In genomic region chr19:53907193-53907581, GRCh38 we compare ENCODE assay signal across 16 cellular contexts. TPM values are rescaled to one million over a fixed set of nuclear protein-coding genes. Genes with fewer than 3 reads are reported as not detected.
DNase-seq lines count a peak whose midpoint lies in the region; ATAC-seq, FAIRE-seq and TF ChIP-seq lines count a peak whose summit lies in the region.
"Had no signal": no experiment of that assay in that cellular context is flagged by ENCODE, and none has a peak within 500 bp of the region (broad histone marks: within the 10 kb centered on the region; RNA-seq: fewer than 3 reads in every experiment).

No MANE protein-coding gene starts in this region.

- dilution Hi-C loops in IMR-90 (cut with HindIII; ENCODE audit: low sequenced_read_pairs, unreplicated experiment) (no loop called here), endothelial cell of umbilical vein (cut with MboI; ENCODE audit: extremely low pct_ligation_motif_present, low sequenced_read_pairs) (no loop called here)

- H3K4me1 ChIP-seq in IMR-90 (ENCODE audit: control insufficient read depth, insufficient read depth, low read length) (peaks cover 5% of the 10 kb centered on the region; the same call in 1 of the 2 replicates), endothelial cell of umbilical vein (ENCODE audit: control insufficient read depth, extremely low read depth, insufficient read depth, low read length) (peaks cover 6% of the 10 kb centered on the region), osteoblast (ENCODE audit: insufficient read depth, low read length) (no peaks in the 10 kb centered on the region)

- peaks cover 51% of the 10 kb centered on the region for H3K27me3 Mint-ChIP-seq in Calu3 (ENCODE audit: unreplicated experiment)
- H3K27me3 Mint-ChIP-seq in activated CD8-positive, alpha-beta T cell treated with anti-CD3 and anti-CD28 coated beads, Interleukin-2, amount 10 ng/mL, durations not matched to agents 7 days and 5 days (ENCODE audit: low read depth), result peaks cover 56% of the 10 kb centered on the region

- no peak overlapping the region for H3K23ac ChIP-seq in IMR-90 (ENCODE audit: low read depth, low read length)

- no peak overlapping the region for H2BK20ac ChIP-seq in IMR-90 (ENCODE audit: low read depth, low read length)

- H3K27me3 ChIP-seq in IMR-90 (ENCODE audit: control insufficient read depth, insufficient read depth, low read length) (peaks cover 31% of the 10 kb centered on the region), endothelial cell of umbilical vein (ENCODE audit: control insufficient read depth in 2 of 2, insufficient read depth in 2 of 2, low read length in 2 of 2) (peaks cover 31 to 35% of the 10 kb centered on the region in 2 experiments), osteoblast (ENCODE audit: insufficient read depth, low read length) (peaks cover 55% of the 10 kb centered on the region)

- H4K20me1 ChIP-seq in IMR-90 (ENCODE audit: insufficient read depth, low read length) (no peaks in the 10 kb centered on the region), endothelial cell of umbilical vein (replicated peaks; ENCODE audit: control insufficient read depth, extremely low read depth, insufficient read depth, low read length) (no peaks in the 10 kb centered on the region), osteoblast (ENCODE audit: insufficient read depth, low read length) (no peaks in the 10 kb centered on the region)

- BruUV-seq in Calu3 (replicated peaks; lab: Mats Ljungman, UMichigan), result no TSS peak
- no TSS peak for BruUV-seq in IMR-90 (replicated peaks; lab: Mats Ljungman, UMichigan)
- BruUV-seq in endothelial cell of umbilical vein (replicated peaks; lab: Mats Ljungman, UMichigan), result no TSS peak

- no peak for TF ChIP-seq RAD21 in IMR-90 (IDR thresholded peaks at IDR 0.05; ENCODE audit: low read length)

- H3K9me3 Mint-ChIP-seq in Calu3 (ENCODE audit: low read depth, unreplicated experiment), result no peaks in the 10 kb centered on the region
- no peaks in the 10 kb centered on the region for H3K9me3 Mint-ChIP-seq in activated CD8-positive, alpha-beta T cell treated with anti-CD3 and anti-CD28 coated beads, Interleukin-2, amount 10 ng/mL, durations not matched to agents 7 days and 5 days (ENCODE audit: insufficient read depth)
- H3K9me3 Mint-ChIP-seq: T-helper 1 cell treated with Interleukin-12 subunit alpha and Interleukin-12 subunit beta and Interleukin-4 antibody, amounts not matched to agents 30 μg/mL and 1 μg/mL, for 36 hours had no signal

- WGBS in IMR-90 (ENCODE audit: extremely low coverage in 2 of 2, insufficient read length in 1 of 2), 2 experiments, result no CpG with 5 or more reads among the region's 14 CpGs

- H3K4me3 ChIP-seq in IMR-90 (ENCODE audit: insufficient read depth, low read depth, low read length) (no peak overlapping the region), endothelial cell of umbilical vein (replicated peaks in 1 of 3; ENCODE audit: insufficient read depth in 1 of 3, low read depth in 1 of 3, low read length in 3 of 3) (no peak overlapping the region), osteoblast (ENCODE audit: insufficient read depth, low read length) (no peak overlapping the region)

- TF ChIP-seq CTCF in Calu3 (IDR thresholded peaks at IDR 0.05; ENCODE audit: unreplicated experiment) (no peak), IMR-90 (conservative IDR thresholded peaks at IDR 0.05; ENCODE audit: low read depth, low read length) (no peak), endothelial cell of umbilical vein (IDR thresholded peaks at IDR 0.05; ENCODE audit: extremely low read depth in 1 of 2, insufficient read depth in 1 of 2, low read depth in 1 of 2, low read length in 2 of 2) (no peak), osteoblast (IDR thresholded peaks at IDR 0.05; ENCODE audit: extremely low read depth, low read depth, low read length) (no peak)

- no peak for FAIRE-seq in endothelial cell of umbilical vein (lab: Jason Lieb, UNC)

- no peaks in the 10 kb centered on the region for H3K9me1 ChIP-seq in IMR-90 (ENCODE audit: insufficient read depth, low read length)
- no peaks in the 10 kb centered on the region for H3K9me1 ChIP-seq in endothelial cell of umbilical vein (replicated peaks; ENCODE audit: control insufficient read depth, extremely low read depth, insufficient read depth, low read length)

- H4K8ac ChIP-seq in IMR-90 (ENCODE audit: low read depth in 2 of 2, low read length in 2 of 2), result no peak overlapping the region

- no peak overlapping the region for H4K5ac ChIP-seq in IMR-90 (ENCODE audit: low read depth, low read length)

- no peaks in the 10 kb centered on the region for H3K79me1 ChIP-seq in IMR-90 (ENCODE audit: low read depth in 1 of 2, low read length in 2 of 2)

- DNase-seq in Calu3 (no peak), IMR-90 (no peak), endothelial cell of umbilical vein (ENCODE audit: low read depth, low spot score) (no peak), osteoblast (ENCODE audit: insufficient read length, low spot score, missing footprints) (peak; percentile 90), DMS79 treated with DMSO at 0.1 percent for 48 hours (lab: John Stamatoyannopoulos, UW) (no peak), NCI-H1105 treated with DMSO at 0.1 percent for 48 hours (lab: John Stamatoyannopoulos, UW) (no peak)
- DNase-seq in activated CD8-positive, alpha-beta T cell treated with anti-CD3 and anti-CD28 coated beads, Interleukin-2, amount 10 ng/mL, durations not matched to agents 7 days and 5 days, result no peak
- DNase-seq: islet precursor cell, NCI-H1105, NCI-H345 had no signal

- POLR2A ChIA-PET in IMR-90 (lab: Charles Lee; ENCODE audit: unreplicated experiment) (no interaction called here), endothelial cell of umbilical vein (lab: Charles Lee) (no interaction called here)
- POLR2A ChIA-PET in activated CD8-positive, alpha-beta T cell treated with anti-CD3 and anti-CD28 coated beads, Interleukin-2, amount 10 ng/mL, durations not matched to agents 7 days and 5 days (lab: Charles Lee), result no interaction called here

- H2AFZ ChIP-seq in IMR-90 (replicated peaks; ENCODE audit: low read length, poor library complexity) (peak overlapping the region; percentile 79), endothelial cell of umbilical vein (ENCODE audit: low read depth, low read length) (peak overlapping the region; percentile 16), osteoblast (ENCODE audit: low read length) (no peak overlapping the region)

- H3K4me2 ChIP-seq in IMR-90 (ENCODE audit: low read depth, low read length) (no peak overlapping the region), endothelial cell of umbilical vein (ENCODE audit: insufficient read depth, low read length) (no peak overlapping the region), osteoblast (ENCODE audit: insufficient read depth, low read length) (no peak overlapping the region)
- H3K4me2 ChIP-seq: KMS-11 had no signal

- no peak for ATAC-seq in IMR-90 (ENCODE audit: low read depth)
- ATAC-seq in activated CD8-positive, alpha-beta T cell treated with anti-CD3 and anti-CD28 coated beads, Interleukin-2, amount 10 ng/mL, durations not matched to agents 7 days and 5 days, result no peak
- no peak for ATAC-seq in GM18909 (IDR thresholded peaks at IDR 0.05; ENCODE audit: poor library complexity, unreplicated experiment)

- H4K91ac ChIP-seq in IMR-90 (ENCODE audit: insufficient read depth, low read depth, low read length), result no peak overlapping the region

- H3K79me2 ChIP-seq in endothelial cell of umbilical vein (ENCODE audit: control insufficient read depth, insufficient read depth, low read length) (no peaks in the 10 kb centered on the region), osteoblast (ENCODE audit: insufficient read depth, low read length) (no peaks in the 10 kb centered on the region)

- H3K14ac ChIP-seq in IMR-90 (replicated peaks; ENCODE audit: low read depth, low read length), result no peak overlapping the region

- no peak overlapping the region for H3K18ac ChIP-seq in IMR-90 (ENCODE audit: low read depth, low read length)

- intact Hi-C loops in Calu3 (cut with micrococcal nuclease; ENCODE audit: unreplicated experiment), result loop anchor here (5.0 kb wide), 2 partner anchors 75 to 115 kb away; no protein-coding TSS in a partner anchor
- intact Hi-C loops in IMR-90 (cut with micrococcal nuclease), result no loop called here
- intact Hi-C loops in endothelial cell of umbilical vein (cut with micrococcal nuclease), result loop anchor here (5.0 kb wide), 1 partner anchor 190 kb away; no protein-coding TSS in a partner anchor

- H2AK5ac ChIP-seq in IMR-90 (ENCODE audit: low read depth, low read length), result no peak overlapping the region

- H2BK15ac ChIP-seq in IMR-90 (ENCODE audit: low read depth, low read length), result no peak overlapping the region

- TF ChIP-seq POLR2A in IMR-90 (IDR thresholded peaks at IDR 0.05; ENCODE audit: low read depth, low read length) (no peak), endothelial cell of umbilical vein (IDR thresholded peaks at IDR 0.05; ENCODE audit: low read depth, low read length) (no peak)

- H3K27ac ChIP-seq in IMR-90 (ENCODE audit: insufficient read depth, low read length), result no peak overlapping the region
- no peak overlapping the region for H3K27ac ChIP-seq in endothelial cell of umbilical vein (ENCODE audit: insufficient read depth, low read depth, low read length)
- H3K27ac ChIP-seq in osteoblast (ENCODE audit: low read depth, low read length), result no peak overlapping the region
- H3K27ac ChIP-seq: coronary artery, KMS-11, neutrophil had no signal

- peak overlapping the region; percentile 14 for H3K4me3 Mint-ChIP-seq in Calu3 (ENCODE audit: low read depth, unreplicated experiment)
- H3K4me3 Mint-ChIP-seq in activated CD8-positive, alpha-beta T cell treated with anti-CD3 and anti-CD28 coated beads, Interleukin-2, amount 10 ng/mL, durations not matched to agents 7 days and 5 days, result no peak overlapping the region
- H3K4me3 Mint-ChIP-seq: T-helper 1 cell treated with Interleukin-12 subunit alpha and Interleukin-12 subunit beta and Interleukin-4 antibody, amounts not matched to agents 30 μg/mL and 1 μg/mL, for 36 hours had no signal

- CTCF ChIA-PET in Calu3 (lab: Charles Lee), result interaction anchor here (0.6 to 1.5 kb wide), 2 partner anchors 122 to 123 kb away, joined by 5 to 8 read pairs; no protein-coding TSS in a partner anchor
- CTCF ChIA-PET in IMR-90 (lab: Yijun Ruan, JAX), result interaction anchor here (0.5 to 1.8 kb wide), 2 partner anchors 111 to 116 kb away, joined by 3 to 9 read pairs; no protein-coding TSS in a partner anchor
- CTCF ChIA-PET in endothelial cell of umbilical vein (lab: Charles Lee), result interaction anchor here (0.6 to 2.8 kb wide), 9 partner anchors 11 to 124 kb away, joined by 3 to 31 read pairs (median 4); partner anchors contain the start of gene PRKCG
- CTCF ChIA-PET in activated CD8-positive, alpha-beta T cell treated with anti-CD3 and anti-CD28 coated beads, Interleukin-2, amount 10 ng/mL, durations not matched to agents 7 days and 5 days (lab: Charles Lee), result no interaction called here

- H3K9me3 ChIP-seq in IMR-90 (ENCODE audit: control insufficient read depth, insufficient read depth, low read length) (no peaks in the 10 kb centered on the region), endothelial cell of umbilical vein (replicated peaks; ENCODE audit: control insufficient read depth, insufficient read depth, low read length) (no peaks in the 10 kb centered on the region), osteoblast (ENCODE audit: low read depth, low read length) (no peaks in the 10 kb centered on the region)
- H3K9me3 ChIP-seq: neutrophil had no signal

- H3K36me3 Mint-ChIP-seq in Calu3 (ENCODE audit: insufficient read depth, unreplicated experiment), result peaks cover 26% of the 10 kb centered on the region
- no peaks in the 10 kb centered on the region for H3K36me3 Mint-ChIP-seq in activated CD8-positive, alpha-beta T cell treated with anti-CD3 and anti-CD28 coated beads, Interleukin-2, amount 10 ng/mL, durations not matched to agents 7 days and 5 days (ENCODE audit: low read depth)

- H3K27ac Mint-ChIP-seq in Calu3 (ENCODE audit: unreplicated experiment), result peak overlapping the region; percentile 29
- H3K27ac Mint-ChIP-seq in activated CD8-positive, alpha-beta T cell treated with anti-CD3 and anti-CD28 coated beads, Interleukin-2, amount 10 ng/mL, durations not matched to agents 7 days and 5 days, result no peak overlapping the region
- H3K27ac Mint-ChIP-seq: T-helper 1 cell treated with Interleukin-12 subunit alpha and Interleukin-12 subunit beta and Interleukin-4 antibody, amounts not matched to agents 30 μg/mL and 1 μg/mL, for 36 hours had no signal

- no peak overlapping the region for H3K9ac ChIP-seq in IMR-90 (ENCODE audit: low read depth, low read length)
- no peak overlapping the region for H3K9ac ChIP-seq in endothelial cell of umbilical vein (replicated peaks; ENCODE audit: extremely low read depth, insufficient read depth, low read length)
- H3K9ac ChIP-seq: KMS-11 had no signal

- H2BK120ac ChIP-seq in IMR-90 (ENCODE audit: low read depth, low read length), result no peak overlapping the region

- peaks cover 57% of the 10 kb centered on the region for H3K4me1 Mint-ChIP-seq in Calu3 (ENCODE audit: low read depth, unreplicated experiment)
- peaks cover 13% of the 10 kb centered on the region for H3K4me1 Mint-ChIP-seq in activated CD8-positive, alpha-beta T cell treated with anti-CD3 and anti-CD28 coated beads, Interleukin-2, amount 10 ng/mL, durations not matched to agents 7 days and 5 days (ENCODE audit: low read depth)

- H3K36me3 ChIP-seq in IMR-90 (ENCODE audit: control insufficient read depth, insufficient read depth, low read length) (no peaks in the 10 kb centered on the region), endothelial cell of umbilical vein (ENCODE audit: control insufficient read depth in 2 of 2, extremely low read depth in 1 of 2, insufficient read depth in 2 of 2, low read length in 2 of 2) (no peaks in the 10 kb centered on the region), osteoblast (ENCODE audit: insufficient read depth, low read length) (no peaks in the 10 kb centered on the region)
- H3K36me3 ChIP-seq: neutrophil had no signal

- no peak overlapping the region for H3K4ac ChIP-seq in IMR-90 (ENCODE audit: low read depth, low read length)

- H3K56ac ChIP-seq in IMR-90 (ENCODE audit: extremely low read depth, insufficient read depth, low read length), result no peak overlapping the region

- no peak overlapping the region for H2AK9ac ChIP-seq in IMR-90 (replicated peaks; ENCODE audit: low read depth, low read length, poor library complexity)

- H2BK5ac ChIP-seq in IMR-90 (ENCODE audit: low read depth, low read length, poor library complexity, severe bottlenecking), result no peak overlapping the region

- in situ Hi-C loops in IMR-90 (cut with MboI; ENCODE audit: low sequenced_read_pairs), result no loop called here

RNA-seq across cellular contexts. Expression of gene CACNG7, which starts 1.9 kb away (rescaled TPM):
- total RNA-seq in Calu3 (2022) (not detected in 2 replicates), IMR-90 (2012; rRNA removed) (under 0.01 and 0.36 TPM in 2 replicates), endothelial cell of umbilical vein (0.78 and 1.3 TPM in 2 replicates), osteoblast (not detected in 2 replicates)
- polyA plus RNA-seq in IMR-90 (2012; rRNA removed) (6.7 and 7.7 TPM in 2 replicates), endothelial cell of umbilical vein (0.92 and 1.1 TPM in 2 replicates)
- 3.6 and 10.9 TPM in 2 replicates for polyA plus RNA-seq in IMR-90 (2012; cell fraction: cytosol; rRNA removed)
- polyA plus RNA-seq in IMR-90 (2012; cell fraction: nucleus; rRNA removed; ENCODE audit: low replicate concordance), result 9.8 and 16.2 TPM in 2 replicates
- 0.83 and 0.99 TPM in 2 replicates for polyA plus RNA-seq in endothelial cell of umbilical vein (2011; cell fraction: cytosol; rRNA removed)
- 0.68 and 0.74 TPM in 2 replicates for polyA plus RNA-seq in endothelial cell of umbilical vein (2011; cell fraction: nucleus; rRNA removed)
- 0.64 and 1.2 TPM in 2 replicates for polyA plus RNA-seq in endothelial cell of umbilical vein (2012)
- polyA minus RNA-seq in endothelial cell of umbilical vein, result 0.34 TPM in 1 of 2 replicates, not detected in the other
- polyA minus RNA-seq in endothelial cell of umbilical vein (2011; cell fraction: cytosol; rRNA and poly(A)+ RNA removed), result not detected
- 0.34 TPM in 1 of 2 replicates, not detected in the other for polyA minus RNA-seq in endothelial cell of umbilical vein (2011; cell fraction: nucleus; rRNA and poly(A)+ RNA removed)
- not detected for total RNA-seq in activated CD8-positive, alpha-beta T cell treated with anti-CD3 and anti-CD28 coated beads, Interleukin-2, amount 10 ng/mL, durations not matched to agents 7 days and 5 days
- total RNA-seq: aorta had no signal
- polyA plus RNA-seq: aorta had no signal

RNA-seq across cellular contexts. Expression of gene PRKCG, which starts 25.2 kb away (rescaled TPM):
- total RNA-seq in Calu3 (2022) (45.4 and 59.6 TPM in 2 replicates), IMR-90 (2012; rRNA removed) (not detected in 2 replicates), endothelial cell of umbilical vein (not detected in 2 replicates), osteoblast (under 0.01 TPM in 1 of 2 replicates, not detected in the other)
- polyA plus RNA-seq in IMR-90 (2012; rRNA removed) (0.04 TPM in 1 of 2 replicates, not detected in the other), endothelial cell of umbilical vein (0.07 and 0.08 TPM in 2 replicates)
- 0.01 and 0.04 TPM in 2 replicates for polyA plus RNA-seq in IMR-90 (2012; cell fraction: cytosol; rRNA removed)
- 0.28 and 0.65 TPM in 2 replicates for polyA plus RNA-seq in IMR-90 (2012; cell fraction: nucleus; rRNA removed; ENCODE audit: low replicate concordance)
- polyA plus RNA-seq in endothelial cell of umbilical vein (2011; cell fraction: cytosol; rRNA removed), result 0.03 TPM in 1 of 2 replicates, not detected in the other
- polyA plus RNA-seq in endothelial cell of umbilical vein (2011; cell fraction: nucleus; rRNA removed), result 0.08 and 0.17 TPM in 2 replicates
- 0.05 and 0.25 TPM in 2 replicates for polyA plus RNA-seq in endothelial cell of umbilical vein (2012)
- polyA minus RNA-seq in endothelial cell of umbilical vein, result not detected in 2 replicates
- polyA minus RNA-seq in endothelial cell of umbilical vein (2011; cell fraction: cytosol; rRNA and poly(A)+ RNA removed), result not detected
- not detected in 2 replicates for polyA minus RNA-seq in endothelial cell of umbilical vein (2011; cell fraction: nucleus; rRNA and poly(A)+ RNA removed)
- not detected for total RNA-seq in activated CD8-positive, alpha-beta T cell treated with anti-CD3 and anti-CD28 coated beads, Interleukin-2, amount 10 ng/mL, durations not matched to agents 7 days and 5 days
- polyA plus RNA-seq: aorta had no signal

RNA-seq across cellular contexts. Expression of gene MYADM, which starts 39.5 kb away (rescaled TPM):
- total RNA-seq in Calu3 (2022) (366 and 464 TPM in 2 replicates), IMR-90 (2012; rRNA removed) (4.8 and 5.3 TPM in 2 replicates), endothelial cell of umbilical vein (128 and 133 TPM in 2 replicates), osteoblast (16.2 and 17.4 TPM in 2 replicates)
- polyA plus RNA-seq in IMR-90 (2012; rRNA removed) (96.1 and 112 TPM in 2 replicates), endothelial cell of umbilical vein (100 and 122 TPM in 2 replicates)
- polyA plus RNA-seq in IMR-90 (2012; cell fraction: cytosol; rRNA removed), result 53.9 and 155 TPM in 2 replicates
- polyA plus RNA-seq in IMR-90 (2012; cell fraction: nucleus; rRNA removed; ENCODE audit: low replicate concordance), result 67.8 and 150 TPM in 2 replicates
- 35.1 and 49.3 TPM in 2 replicates for polyA plus RNA-seq in endothelial cell of umbilical vein (2011; cell fraction: cytosol; rRNA removed)
- polyA plus RNA-seq in endothelial cell of umbilical vein (2011; cell fraction: nucleus; rRNA removed), result 26.7 and 54.2 TPM in 2 replicates
- 66.5 and 108 TPM in 2 replicates for polyA plus RNA-seq in endothelial cell of umbilical vein (2012)
- polyA minus RNA-seq in endothelial cell of umbilical vein, result 40.0 and 44.3 TPM in 2 replicates
- polyA minus RNA-seq in endothelial cell of umbilical vein (2011; cell fraction: cytosol; rRNA and poly(A)+ RNA removed), result 8.2 TPM
- 22.8 and 50.6 TPM in 2 replicates for polyA minus RNA-seq in endothelial cell of umbilical vein (2011; cell fraction: nucleus; rRNA and poly(A)+ RNA removed)
- 10 to 100 TPM; 92.9 to 98.1 TPM for total RNA-seq in activated CD8-positive, alpha-beta T cell treated with anti-CD3 and anti-CD28 coated beads, Interleukin-2, amount 10 ng/mL, durations not matched to agents 7 days and 5 days

RNA-seq across cellular contexts. Expression of gene CACNG8, which starts 55.5 kb away (rescaled TPM):
- 13.4 and 19.0 TPM in 2 replicates for total RNA-seq in Calu3 (2022)
- total RNA-seq in IMR-90 (2012; rRNA removed), result not detected in 2 replicates
- polyA plus RNA-seq in IMR-90 (2012; rRNA removed), result 0.09 and 0.15 TPM in 2 replicates
- polyA plus RNA-seq in IMR-90 (2012; cell fraction: cytosol; rRNA removed), result 0.04 and 0.08 TPM in 2 replicates
- 0.39 and 0.54 TPM in 2 replicates for polyA plus RNA-seq in IMR-90 (2012; cell fraction: nucleus; rRNA removed; ENCODE audit: low replicate concordance)
- total RNA-seq in endothelial cell of umbilical vein, result 1.7 and 3.0 TPM in 2 replicates
- 0.11 and 0.18 TPM in 2 replicates for polyA plus RNA-seq in endothelial cell of umbilical vein
- polyA plus RNA-seq in endothelial cell of umbilical vein (2011; cell fraction: cytosol; rRNA removed), result 0.15 and 0.21 TPM in 2 replicates
- polyA plus RNA-seq in endothelial cell of umbilical vein (2011; cell fraction: nucleus; rRNA removed), result 1.6 and 1.9 TPM in 2 replicates
- 7.0 and 9.1 TPM in 2 replicates for polyA plus RNA-seq in endothelial cell of umbilical vein (2012)
- 0.44 and 0.49 TPM in 2 replicates for polyA minus RNA-seq in endothelial cell of umbilical vein
- polyA minus RNA-seq in endothelial cell of umbilical vein (2011; cell fraction: cytosol; rRNA and poly(A)+ RNA removed), result not detected
- polyA minus RNA-seq in endothelial cell of umbilical vein (2011; cell fraction: nucleus; rRNA and poly(A)+ RNA removed), result 0.63 and 0.96 TPM in 2 replicates
- not detected in 2 replicates for total RNA-seq in osteoblast
- not detected for total RNA-seq in activated CD8-positive, alpha-beta T cell treated with anti-CD3 and anti-CD28 coated beads, Interleukin-2, amount 10 ng/mL, durations not matched to agents 7 days and 5 days

Comparison
In these comparisons a context has a peak if more than half of its experiments do, and no peak if none do; other contexts are left out.
1. RNA of gene PRKCG, which starts 25.2 kb away (total RNA-seq): 45.4 to 59.6 TPM in Calu3; not detected in activated CD8-positive, alpha-beta T cell treated with anti-CD3 and anti-CD28 coated beads, Interleukin-2, amount 10 ng/mL, durations not matched to agents 7 days and 5 days, not detected in endothelial cell of umbilical vein, not detected in IMR-90 and under 0.01 TPM in osteoblast; every median in the first group is over 10 times any median in the second.